In genomic region chr16:70746708-70747424, GRCh38 we compare ENCODE assay signal across 8 cellular contexts. TPM values are rescaled to one million over a fixed set of nuclear protein-coding genes. Genes with fewer than 3 reads are reported as not detected.
DNase-seq lines count a peak whose midpoint lies in the region; ATAC-seq and TF ChIP-seq lines count a peak whose summit lies in the region.

No MANE protein-coding gene starts in this region.

- ATAC-seq in PC-3 = peak; percentile 89
- no peak for ATAC-seq in GM19035 (IDR thresholded peaks at IDR 0.05; ENCODE audit: unreplicated experiment)
- no peak for ATAC-seq in HG02852 (IDR thresholded peaks at IDR 0.05; ENCODE audit: unreplicated experiment)

- no peaks in the 10 kb centered on the region for H3K27me3 ChIP-seq in PC-3 (ENCODE audit: low read length)

- peak overlapping the region; percentile 73 for H3K4me2 ChIP-seq in PC-3 (ENCODE audit: low read length)

- no TSS peak for BruUV-seq in PC-3 (replicated peaks; lab: Mats Ljungman, UMichigan)

- peaks cover 29% of the 10 kb centered on the region for H3K4me1 Mint-ChIP-seq in activated T-cell treated with anti-CD3 and anti-CD28 coated beads, Interleukin-2, amount 50 U/mL, for 24 hours (ENCODE audit: low read depth)

- no peaks in the 10 kb centered on the region for H3K9me3 Mint-ChIP-seq in activated T-cell treated with anti-CD3 and anti-CD28 coated beads, Interleukin-2, amount 50 U/mL, for 24 hours

- no peaks in the 10 kb centered on the region for H3F3A ChIP-seq in PC-3 (ENCODE audit: low read length, unreplicated experiment)

- H3K9ac ChIP-seq in PC-3 (ENCODE audit: low read length) = peak overlapping the region; percentile 89

- H2AFZ ChIP-seq in PC-3 (ENCODE audit: low read length) = peak overlapping the region; percentile 60

- TF ChIP-seq CTCF in PC-3 (conservative IDR thresholded peaks at IDR 0.05; ENCODE audit: low read depth, low read length) = no peak

- intact Hi-C loops in PC-3 (cut with micrococcal nuclease) = loop anchor here (1.0 to 2.0 kb wide), 4 partner anchors 13 to 60 kb away; partner anchors contain the start of gene MTSS2

- CTCF ChIA-PET in PC-3 (lab: Charles Lee) = interaction anchor here (1.4 kb wide), 1 partner anchor 24 kb away, joined by 7 read pairs; no protein-coding TSS in a partner anchor

- no peaks in the 10 kb centered on the region for H3K27me3 Mint-ChIP-seq in activated T-cell treated with anti-CD3 and anti-CD28 coated beads, Interleukin-2, amount 50 U/mL, for 24 hours

- H3K4me1 ChIP-seq in PC-3 (ENCODE audit: insufficient read depth, low read length) = peaks cover 36% of the 10 kb centered on the region
- H3K4me1 ChIP-seq in mesodermal cell (ENCODE audit: control insufficient read depth, insufficient read depth, low read length, poor library complexity, severe bottlenecking) = peaks cover 33% of the 10 kb centered on the region

- peaks cover 67% of the 10 kb centered on the region for H3K36me3 Mint-ChIP-seq in activated T-cell treated with anti-CD3 and anti-CD28 coated beads, Interleukin-2, amount 50 U/mL, for 24 hours (ENCODE audit: low read depth)

- H3K36me3 ChIP-seq in PC-3 (ENCODE audit: low read depth, low read length) (peaks cover 8% of the 10 kb centered on the region), mesodermal cell (ENCODE audit: control insufficient read depth, insufficient read depth, low read length) (peaks cover 22% of the 10 kb centered on the region)

- H3K4me3 ChIP-seq in PC-3 (ENCODE audit: low read length) = peak overlapping the region; percentile 12; the same call in 1 of the 2 replicates
- no peak overlapping the region for H3K4me3 ChIP-seq in mesodermal cell (ENCODE audit: extremely low read depth, insufficient read depth, low read length, poor library complexity, severe bottlenecking)

- no peaks in the 10 kb centered on the region for H3K9me2 ChIP-seq in PC-3 (replicated peaks; ENCODE audit: low read length)

- no peaks in the 10 kb centered on the region for H3K79me2 ChIP-seq in PC-3 (ENCODE audit: low read length)

- H4K20me1 ChIP-seq in PC-3 (ENCODE audit: low read length) = no peaks in the 10 kb centered on the region

- peak overlapping the region; percentile 87 for H3K27ac Mint-ChIP-seq in activated T-cell treated with anti-CD3 and anti-CD28 coated beads, Interleukin-2, amount 50 U/mL, for 24 hours

- POLR2A ChIA-PET in PC-3 (lab: Charles Lee; ENCODE audit: unreplicated experiment) = interaction anchor here (0.6 to 1.0 kb wide), 2 partner anchors 14 to 1099 kb away, joined by 3 to 6 read pairs; partner anchors contain the start of gene ATXN1L

- no peak overlapping the region for H3K4me3 Mint-ChIP-seq in activated T-cell treated with anti-CD3 and anti-CD28 coated beads, Interleukin-2, amount 50 U/mL, for 24 hours

- H3K9me3 ChIP-seq in PC-3 (ENCODE audit: low read length) = no peaks in the 10 kb centered on the region
- H3K9me3 ChIP-seq in mesodermal cell (ENCODE audit: control insufficient read depth, low read length) = no peaks in the 10 kb centered on the region

- 88 to 93% methylated on average over 9 to 11 of the region's 15 CpGs for WGBS in mesodermal cell (ENCODE audit: insufficient coverage in 2 of 2), 2 experiments

- H3K27ac ChIP-seq in PC-3 (ENCODE audit: low read length) (peak overlapping the region; percentile 99), mesodermal cell (ENCODE audit: low read depth, low read length, severe bottlenecking) (peak overlapping the region; percentile 16)

- DNase-seq in activated T-cell treated with anti-CD3 and anti-CD28 coated beads, Interleukin-2, amount 50 U/mL, for 24 hours = no peak
- DNase-seq in activated T-cell treated with anti-CD3 and anti-CD28 coated beads, Interleukin-2, amount 50 U/mL, for 1 hour = no peak
- DNase-seq in PC-3 (peak; percentile 94), NCI-H1436 treated with DMSO at 0.1 percent for 48 hours (lab: John Stamatoyannopoulos, UW) (no peak)
- DNase-seq in central memory CD4-positive, alpha-beta T cell = peak; percentile 10

RNA-seq across cellular contexts. Expression of gene VAC14, which starts 54.1 kb away (rescaled TPM):
- 65.5 and 66.4 TPM in 2 replicates for total RNA-seq in PC-3 (2014; rRNA removed)
- 36.4 TPM for polyA plus RNA-seq in mesodermal cell (2013, experiment 1 of 2)
- 33.8 TPM for polyA plus RNA-seq in mesodermal cell (2013, experiment 2 of 2)

Comparison
In these comparisons a context has a peak if more than half of its experiments do, and no peak if none do; other contexts are left out.
1. DNase-seq: peak in PC-3 (single experiment) and central memory CD4-positive, alpha-beta T cell (single experiment); none in activated T-cell treated with anti-CD3 and anti-CD28 coated beads, Interleukin-2, amount 50 U/mL, for 24 hours (single experiment), activated T-cell treated with anti-CD3 and anti-CD28 coated beads, Interleukin-2, amount 50 U/mL, for 1 hour (single experiment) and NCI-H1436 treated with DMSO at 0.1 percent for 48 hours (single experiment).